ENCODE assay signal across 8 cellular contexts in the genomic region with DNA sequence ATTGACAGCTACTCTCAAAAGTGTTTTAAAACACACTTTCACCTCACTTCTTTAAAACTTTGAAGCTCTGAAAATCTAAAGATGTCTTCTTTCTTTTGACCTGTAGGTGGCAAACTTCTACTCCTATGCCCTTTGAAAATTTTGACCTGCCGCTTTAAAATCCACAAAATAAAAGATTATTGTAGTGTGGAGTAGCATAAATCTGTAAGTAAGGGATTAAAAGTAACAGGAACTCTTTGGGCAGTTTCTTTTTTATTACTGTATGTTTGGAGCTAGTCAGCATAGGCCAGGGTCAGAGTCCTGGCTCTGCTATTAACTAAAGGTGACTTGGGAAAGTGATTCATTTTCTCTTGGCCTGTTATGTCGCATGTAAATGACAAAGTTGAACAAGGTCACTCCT. TPM values are rescaled to one million over a fixed set of nuclear protein-coding genes. Genes with fewer than 3 reads are reported as not detected.
DNase-seq lines count a peak whose midpoint lies in the region; ATAC-seq and TF ChIP-seq lines count a peak whose summit lies in the region.

No MANE protein-coding gene starts in this region.

- CTCF ChIA-PET in activated CD4-positive, alpha-beta T cell treated with anti-CD3 and anti-CD28 coated beads for 36 hours (lab: Charles Lee), result interaction anchor here (0.5 to 3.4 kb wide), 41 partner anchors 8 to 1563 kb away, joined by 3 to 54 read pairs (median 4); a partner anchor contains a TSS
- CTCF ChIA-PET in activated naive CD4-positive, alpha-beta T cell treated with anti-CD3 and anti-CD28 coated beads for 36 hours (lab: Charles Lee), result interaction anchor here (0.6 to 4.7 kb wide), 37 partner anchors 8 to 1563 kb away, joined by 3 to 41 read pairs (median 4); a partner anchor contains a TSS

- H3K4me1 ChIP-seq in vagina, result no peaks in the 10 kb centered on the region

- peaks cover 16% of the 10 kb centered on the region for H3K4me1 Mint-ChIP-seq in activated CD4-positive, alpha-beta T cell treated with anti-CD3 and anti-CD28 coated beads for 36 hours
- H3K4me1 Mint-ChIP-seq in activated naive CD4-positive, alpha-beta T cell treated with anti-CD3 and anti-CD28 coated beads for 36 hours (ENCODE audit: low read depth), result peaks cover 18% of the 10 kb centered on the region

- H3K27me3 ChIP-seq in vagina, result no peaks in the 10 kb centered on the region

- H3K4me3 ChIP-seq in vagina, result no peak overlapping the region

- peaks cover 12% of the 10 kb centered on the region for H3K27me3 Mint-ChIP-seq in activated CD4-positive, alpha-beta T cell treated with anti-CD3 and anti-CD28 coated beads for 36 hours
- peaks cover 10% of the 10 kb centered on the region for H3K27me3 Mint-ChIP-seq in activated naive CD4-positive, alpha-beta T cell treated with anti-CD3 and anti-CD28 coated beads for 36 hours (ENCODE audit: low read depth)

- no peak overlapping the region for H3K27ac Mint-ChIP-seq in activated CD4-positive, alpha-beta T cell treated with anti-CD3 and anti-CD28 coated beads for 36 hours
- H3K27ac Mint-ChIP-seq in activated naive CD4-positive, alpha-beta T cell treated with anti-CD3 and anti-CD28 coated beads for 36 hours, result no peak overlapping the region

- H3K36me3 ChIP-seq in vagina, result no peaks in the 10 kb centered on the region

- no peaks in the 10 kb centered on the region for H3K36me3 Mint-ChIP-seq in activated CD4-positive, alpha-beta T cell treated with anti-CD3 and anti-CD28 coated beads for 36 hours (ENCODE audit: low read depth)
- H3K36me3 Mint-ChIP-seq in activated naive CD4-positive, alpha-beta T cell treated with anti-CD3 and anti-CD28 coated beads for 36 hours (ENCODE audit: low read depth), result no peaks in the 10 kb centered on the region

- H3K27ac ChIP-seq in vagina, result no peak overlapping the region

- no peaks in the 10 kb centered on the region for H3K9me3 ChIP-seq in vagina

- POLR2A ChIA-PET in activated CD4-positive, alpha-beta T cell treated with anti-CD3 and anti-CD28 coated beads for 36 hours (lab: Charles Lee), result no interaction called here

- TF ChIP-seq CTCF in vagina (IDR thresholded peaks at IDR 0.05), result peak; percentile 54 to 76 (median 64)

- no peak for TF ChIP-seq POLR2A in vagina (IDR thresholded peaks at IDR 0.05)

- no peak for DNase-seq in activated CD4-positive, alpha-beta T cell treated with anti-CD3 and anti-CD28 coated beads for 36 hours
- no peak for DNase-seq in activated CD4-positive, alpha-beta T cell treated with anti-CD3 and anti-CD28 coated beads for 48 hours
- DNase-seq in KG1 (lab: John Stamatoyannopoulos, UW) (peak; percentile 57), amniotic epithelial cell (ENCODE audit: low read depth) (peak; percentile 55), kidney tubule cell (ENCODE audit: low spot score) (peak; percentile 66), vagina (ENCODE audit: extremely low spot score in 2 of 2) (no peak), middle frontal gyrus (ENCODE audit: extremely low spot score, low spot score) (no peak)
- no peak for DNase-seq in activated naive CD4-positive, alpha-beta T cell treated with anti-CD3 and anti-CD28 coated beads for 36 hours

- ATAC-seq in activated CD4-positive, alpha-beta T cell treated with anti-CD3 and anti-CD28 coated beads for 36 hours, result peak; percentile 33

- intact Hi-C loops in activated CD4-positive, alpha-beta T cell treated with anti-CD3 and anti-CD28 coated beads for 36 hours (cut with DNase I, micrococcal nuclease), result loop anchor here (1.0 to 10.0 kb wide), 3 partner anchors 156 to 1567 kb away; a partner anchor contains a TSS
- intact Hi-C loops in vagina (cut with DNase I), result no loop called here
- intact Hi-C loops in activated naive CD4-positive, alpha-beta T cell treated with anti-CD3 and anti-CD28 coated beads for 36 hours (cut with micrococcal nuclease), result loop anchor here (1.0 to 5.0 kb wide), 5 partner anchors 25 to 1504 kb away; a partner anchor contains a TSS

- no peaks in the 10 kb centered on the region for H3K9me3 Mint-ChIP-seq in activated CD4-positive, alpha-beta T cell treated with anti-CD3 and anti-CD28 coated beads for 36 hours (ENCODE audit: low read depth)
- no peaks in the 10 kb centered on the region for H3K9me3 Mint-ChIP-seq in activated naive CD4-positive, alpha-beta T cell treated with anti-CD3 and anti-CD28 coated beads for 36 hours

- no peak overlapping the region for H3K4me3 Mint-ChIP-seq in activated CD4-positive, alpha-beta T cell treated with anti-CD3 and anti-CD28 coated beads for 36 hours
- no peak overlapping the region for H3K4me3 Mint-ChIP-seq in activated naive CD4-positive, alpha-beta T cell treated with anti-CD3 and anti-CD28 coated beads for 36 hours

RNA-seq across cellular contexts. Expression of a gene that starts 25.5 kb away (rescaled TPM):
- total RNA-seq in activated CD4-positive, alpha-beta T cell treated with anti-CD3 and anti-CD28 coated beads for 36 hours, result 1 to 10 TPM; 2.8 to 3.9 TPM
- total RNA-seq in vagina, result 2.2 TPM
- total RNA-seq in activated naive CD4-positive, alpha-beta T cell treated with anti-CD3 and anti-CD28 coated beads for 36 hours, result 1 to 10 TPM; 1.7 to 2.2 TPM

Comparison
In these comparisons a context has a peak if more than half of its experiments do, and no peak if none do; other contexts are left out.
1. DNase-seq: peak in KG1 (single experiment), amniotic epithelial cell (single experiment) and kidney tubule cell (single experiment); none in activated CD4-positive, alpha-beta T cell treated with anti-CD3 and anti-CD28 coated beads for 36 hours (single experiment), activated CD4-positive, alpha-beta T cell treated with anti-CD3 and anti-CD28 coated beads for 48 hours (single experiment), vagina (0 of 2), middle frontal gyrus (single experiment) and activated naive CD4-positive, alpha-beta T cell treated with anti-CD3 and anti-CD28 coated beads for 36 hours (single experiment).